Comparison of ENCODE assay signal across 32 cellular contexts in genomic region chr9:130922815-130923610, GRCh38. TPM values are rescaled to one million over a fixed set of nuclear protein-coding genes. Genes with fewer than 3 reads are reported as not detected.
"Had no signal": no experiment of that assay in that cellular context is flagged by ENCODE, and none has a peak within 500 bp of the region (broad histone marks: within the 10 kb centered on the region; RNA-seq: fewer than 3 reads in every experiment).

No MANE protein-coding gene starts in this region.

- FAIRE-seq: bronchial epithelial cell, small intestine had no signal

- DNase-seq: activated CD4-positive, alpha-beta memory T cell treated with anti-CD3 and anti-CD28 coated beads, Interleukin-2, amount 10 ng/mL, durations not matched to agents 7 days and 5 days; activated CD4-positive, alpha-beta T cell treated with anti-CD3 and anti-CD28 coated beads for 1 hour; activated CD4-positive, alpha-beta T cell treated with anti-CD3 and anti-CD28 coated beads, Interleukin-2, amount 10 ng/mL, durations not matched to agents 7 days and 5 days; activated gamma-delta T cell treated with Interleukin-2 at 50 U/mL for 16 hours; activated naive CD8-positive, alpha-beta T cell treated with anti-CD3 and anti-CD28 coated beads, Interleukin-2, amount 50 U/mL, for 24 hours; activated T-cell treated with anti-CD3 and anti-CD28 coated beads, Interleukin-2, amount 50 U/mL, for 4 hours; amygdala; foreskin keratinocyte; heart right ventricle; kidney glomerular epithelial cell; left ventricle myocardium inferior; mesendoderm; occipital lobe; psoas muscle; sigmoid colon; small intestine; stimulated activated CD4-positive, alpha-beta T cell treated with anti-CD3 and anti-CD28 coated beads, Interleukin-4, amount 100 ng/mL, for 24 hours; stimulated activated naive CD8-positive, alpha-beta T cell treated with anti-CD3 and anti-CD28 coated beads, Interleukin-15, amount 100 ng/mL, for 72 hours; substantia nigra; T-helper 2 cell had no signal

- H3K4me1 Mint-ChIP-seq: activated CD4-positive, alpha-beta memory T cell treated with anti-CD3 and anti-CD28 coated beads, Interleukin-2, amount 10 ng/mL, durations not matched to agents 7 days and 5 days; activated CD4-positive, alpha-beta T cell treated with anti-CD3 and anti-CD28 coated beads, Interleukin-2, amount 10 ng/mL, durations not matched to agents 7 days and 5 days; activated naive CD4-positive, alpha-beta T cell treated with anti-CD3 and anti-CD28 coated beads, Interleukin-2, amount 50 U/mL, for 24 hours; activated naive CD8-positive, alpha-beta T cell treated with anti-CD3 and anti-CD28 coated beads, Interleukin-2, amount 50 U/mL, for 24 hours; activated T-helper 17 cell treated with anti-CD3 and anti-CD28 coated beads, Interleukin-2, amount 50 U/mL, for 72 hours; central memory CD8-positive, alpha-beta T cell; stimulated activated effector memory CD8-positive, alpha-beta T cell treated with anti-CD3 and anti-CD28 coated beads, Interleukin-12 subunit alpha, Interleukin-12 subunit beta, amount 100 ng/mL, for 72 hours; stimulated activated naive CD8-positive, alpha-beta T cell treated with anti-CD3 and anti-CD28 coated beads, Interleukin-15, amount 100 ng/mL, for 72 hours had no signal

- H3K27ac ChIP-seq: esophagus muscularis mucosa, foreskin keratinocyte, heart right ventricle, left ventricle myocardium inferior, parathyroid adenoma, psoas muscle, sigmoid colon, upper lobe of left lung had no signal

- H3K27ac Mint-ChIP-seq: activated CD4-positive, alpha-beta memory T cell treated with anti-CD3 and anti-CD28 coated beads, Interleukin-2, amount 10 ng/mL, durations not matched to agents 7 days and 5 days; activated CD4-positive, alpha-beta T cell treated with anti-CD3 and anti-CD28 coated beads, Interleukin-2, amount 10 ng/mL, durations not matched to agents 7 days and 5 days; activated naive CD4-positive, alpha-beta T cell treated with anti-CD3 and anti-CD28 coated beads, Interleukin-2, amount 50 U/mL, for 24 hours; activated naive CD8-positive, alpha-beta T cell treated with anti-CD3 and anti-CD28 coated beads, Interleukin-2, amount 50 U/mL, for 24 hours; activated T-helper 17 cell treated with anti-CD3 and anti-CD28 coated beads, Interleukin-2, amount 50 U/mL, for 72 hours; dendritic cell treated with granulocyte-macrophage colony-stimulating factor and Interleukin-4, amounts not matched to agents 40 ng/mL and 50 ng/mL, for 4 days; stimulated activated effector memory CD8-positive, alpha-beta T cell treated with anti-CD3 and anti-CD28 coated beads, Interleukin-12 subunit alpha, Interleukin-12 subunit beta, amount 100 ng/mL, for 72 hours had no signal

- H3K9ac ChIP-seq: parathyroid adenoma had no signal

- H3K36me3 ChIP-seq: esophagus muscularis mucosa, heart right ventricle, left ventricle myocardium inferior, sigmoid colon, upper lobe of left lung had no signal

- H3K9me3 Mint-ChIP-seq: activated CD4-positive, alpha-beta memory T cell treated with anti-CD3 and anti-CD28 coated beads, Interleukin-2, amount 10 ng/mL, durations not matched to agents 7 days and 5 days; activated CD4-positive, alpha-beta T cell treated with anti-CD3 and anti-CD28 coated beads, Interleukin-2, amount 10 ng/mL, durations not matched to agents 7 days and 5 days; activated naive CD4-positive, alpha-beta T cell treated with anti-CD3 and anti-CD28 coated beads, Interleukin-2, amount 50 U/mL, for 24 hours; activated naive CD8-positive, alpha-beta T cell treated with anti-CD3 and anti-CD28 coated beads, Interleukin-2, amount 50 U/mL, for 24 hours; activated T-cell treated with anti-CD3 and anti-CD28 coated beads, Interleukin-2, amount 50 U/mL, for 4 hours; activated T-helper 17 cell treated with anti-CD3 and anti-CD28 coated beads, Interleukin-2, amount 50 U/mL, for 72 hours; central memory CD8-positive, alpha-beta T cell; dendritic cell treated with granulocyte-macrophage colony-stimulating factor and Interleukin-4, amounts not matched to agents 40 ng/mL and 50 ng/mL, for 4 days; stimulated activated effector memory CD8-positive, alpha-beta T cell treated with anti-CD3 and anti-CD28 coated beads, Interleukin-12 subunit alpha, Interleukin-12 subunit beta, amount 100 ng/mL, for 72 hours; stimulated activated naive CD8-positive, alpha-beta T cell treated with anti-CD3 and anti-CD28 coated beads, Interleukin-15, amount 100 ng/mL, for 72 hours had no signal

- ATAC-seq: activated naive CD8-positive, alpha-beta T cell treated with anti-CD3 and anti-CD28 coated beads, Interleukin-2, amount 50 U/mL, for 24 hours; activated T-cell treated with anti-CD3 and anti-CD28 coated beads, Interleukin-2, amount 50 U/mL, for 4 hours; activated T-helper 17 cell treated with anti-CD3 and anti-CD28 coated beads, Interleukin-2, amount 50 U/mL, for 72 hours; foreskin keratinocyte; heart right ventricle; psoas muscle; stimulated activated effector memory CD8-positive, alpha-beta T cell treated with anti-CD3 and anti-CD28 coated beads, Interleukin-12 subunit alpha, Interleukin-12 subunit beta, amount 100 ng/mL, for 72 hours had no signal

- H3K4me3 Mint-ChIP-seq: activated CD4-positive, alpha-beta memory T cell treated with anti-CD3 and anti-CD28 coated beads, Interleukin-2, amount 10 ng/mL, durations not matched to agents 7 days and 5 days; activated CD4-positive, alpha-beta T cell treated with anti-CD3 and anti-CD28 coated beads, Interleukin-2, amount 10 ng/mL, durations not matched to agents 7 days and 5 days; activated naive CD4-positive, alpha-beta T cell treated with anti-CD3 and anti-CD28 coated beads, Interleukin-2, amount 50 U/mL, for 24 hours; activated naive CD8-positive, alpha-beta T cell treated with anti-CD3 and anti-CD28 coated beads, Interleukin-2, amount 50 U/mL, for 24 hours; activated T-cell treated with anti-CD3 and anti-CD28 coated beads, Interleukin-2, amount 50 U/mL, for 4 hours; activated T-helper 17 cell treated with anti-CD3 and anti-CD28 coated beads, Interleukin-2, amount 50 U/mL, for 72 hours; central memory CD8-positive, alpha-beta T cell; dendritic cell treated with granulocyte-macrophage colony-stimulating factor and Interleukin-4, amounts not matched to agents 40 ng/mL and 50 ng/mL, for 4 days; stimulated activated effector memory CD8-positive, alpha-beta T cell treated with anti-CD3 and anti-CD28 coated beads, Interleukin-12 subunit alpha, Interleukin-12 subunit beta, amount 100 ng/mL, for 72 hours; stimulated activated naive CD8-positive, alpha-beta T cell treated with anti-CD3 and anti-CD28 coated beads, Interleukin-15, amount 100 ng/mL, for 72 hours had no signal

- H3K4me1 ChIP-seq: foreskin keratinocyte, heart right ventricle, psoas muscle, upper lobe of left lung had no signal

- H3K27me3 Mint-ChIP-seq: activated CD4-positive, alpha-beta T cell treated with anti-CD3 and anti-CD28 coated beads, Interleukin-2, amount 10 ng/mL, durations not matched to agents 7 days and 5 days; activated naive CD4-positive, alpha-beta T cell treated with anti-CD3 and anti-CD28 coated beads, Interleukin-2, amount 50 U/mL, for 24 hours had no signal

- H2AFZ ChIP-seq: parathyroid adenoma had no signal

- H3K27me3 ChIP-seq: upper lobe of left lung had no signal

- H3K79me2 ChIP-seq: parathyroid adenoma had no signal

- H3K4me3 ChIP-seq: esophagus muscularis mucosa, heart right ventricle, left ventricle myocardium inferior, lung, psoas muscle, sigmoid colon, upper lobe of left lung had no signal

- H3K36me3 Mint-ChIP-seq: activated naive CD4-positive, alpha-beta T cell treated with anti-CD3 and anti-CD28 coated beads, Interleukin-2, amount 50 U/mL, for 24 hours; stimulated activated effector memory CD8-positive, alpha-beta T cell treated with anti-CD3 and anti-CD28 coated beads, Interleukin-12 subunit alpha, Interleukin-12 subunit beta, amount 100 ng/mL, for 72 hours had no signal

- H3K9me3 ChIP-seq: esophagus muscularis mucosa, heart right ventricle, left ventricle myocardium inferior, psoas muscle, sigmoid colon, upper lobe of left lung had no signal

RNA-seq across cellular contexts. Expression of gene FIBCD1, which starts 16.0 kb away (rescaled TPM):
- total RNA-seq: activated CD4-positive, alpha-beta memory T cell treated with anti-CD3 and anti-CD28 coated beads, Interleukin-2, amount 10 ng/mL, durations not matched to agents 7 days and 5 days; activated CD4-positive, alpha-beta T cell treated with anti-CD3 and anti-CD28 coated beads, Interleukin-2, amount 10 ng/mL, durations not matched to agents 7 days and 5 days; activated T-cell treated with anti-CD3 and anti-CD28 coated beads, Interleukin-2, amount 50 U/mL, for 4 hours; activated T-helper 17 cell treated with anti-CD3 and anti-CD28 coated beads, Interleukin-2, amount 50 U/mL, for 72 hours; psoas muscle had no signal

RNA-seq across cellular contexts. Expression of gene QRFP, which starts 26.4 kb away (rescaled TPM):
- total RNA-seq: activated CD4-positive, alpha-beta memory T cell treated with anti-CD3 and anti-CD28 coated beads, Interleukin-2, amount 10 ng/mL, durations not matched to agents 7 days and 5 days; activated CD4-positive, alpha-beta T cell treated with anti-CD3 and anti-CD28 coated beads, Interleukin-2, amount 10 ng/mL, durations not matched to agents 7 days and 5 days; activated T-cell treated with anti-CD3 and anti-CD28 coated beads, Interleukin-2, amount 50 U/mL, for 4 hours; activated T-helper 17 cell treated with anti-CD3 and anti-CD28 coated beads, Interleukin-2, amount 50 U/mL, for 72 hours; bronchial epithelial cell; esophagus muscularis mucosa; foreskin keratinocyte; heart right ventricle; left ventricle myocardium inferior; lung; mucosa of gallbladder; occipital lobe; psoas muscle; sigmoid colon; upper lobe of left lung had no signal
- polyA plus RNA-seq: foreskin keratinocyte, neural cell had no signal
